10 cellular contexts compared by ENCODE assay signal in genomic region chr22:49951678-49951985, GRCh38. TPM values are rescaled to one million over a fixed set of nuclear protein-coding genes. Genes with fewer than 3 reads are reported as not detected.
DNase-seq lines count a peak whose midpoint lies in the region; ATAC-seq, FAIRE-seq and TF ChIP-seq lines count a peak whose summit lies in the region.
"Had no signal": no experiment of that assay in that cellular context is flagged by ENCODE, and none has a peak within 500 bp of the region (broad histone marks: within the 10 kb centered on the region; RNA-seq: fewer than 3 reads in every experiment).

No MANE protein-coding gene starts in this region.

- DNase-seq in AG04450 (ENCODE audit: low read depth, low spot score) (no peak), RWPE1 (ENCODE audit: low spot score) (no peak), keratinocyte (ENCODE audit: low read depth, low spot score) (no peak), NCI-H146 treated with DMSO at 0.1 percent for 48 hours (lab: John Stamatoyannopoulos, UW; ENCODE audit: unreplicated experiment) (no peak), NCI-H748 (lab: John Stamatoyannopoulos, UW; ENCODE audit: unreplicated experiment) (no peak)
- DNase-seq: effector memory CD8-positive, alpha-beta T cell; NCI-H1048 had no signal

- ATAC-seq in HG02852 (IDR thresholded peaks at IDR 0.05; ENCODE audit: unreplicated experiment) (no peak), GM18858 (IDR thresholded peaks at IDR 0.05; ENCODE audit: unreplicated experiment) (no peak)
- ATAC-seq: effector memory CD8-positive, alpha-beta T cell had no signal

- H3K9me3 ChIP-seq in AG04450 (ENCODE audit: control insufficient read depth, insufficient read depth, low read length) = no peaks in the 10 kb centered on the region; the same call in 1 of the 2 replicates
- no peaks in the 10 kb centered on the region for H3K9me3 ChIP-seq in keratinocyte (ENCODE audit: control insufficient read depth, low read depth, low read length)
- H3K9me3 ChIP-seq in skeletal muscle satellite cell (replicated peaks; ENCODE audit: low read length) = no peaks in the 10 kb centered on the region

- CTCF ChIA-PET in AG04450 (lab: Charles Lee) = interaction anchor here (1.4 to 1.8 kb wide), 2 partner anchors 21 to 79 kb away, joined by 4 to 6 read pairs; no protein-coding TSS in a partner anchor
- CTCF ChIA-PET in RWPE1 (lab: Yijun Ruan, JAX) = interaction anchor here (0.6 to 1.4 kb wide), 4 partner anchors 10 to 80 kb away, joined by 3 read pairs; no protein-coding TSS in a partner anchor

- H3K4me3 ChIP-seq in AG04450 (ENCODE audit: low read depth, low read length) (no peak overlapping the region), keratinocyte (ENCODE audit: control insufficient read depth in 2 of 3, extremely low read depth in 1 of 3, insufficient read depth in 2 of 3, low read depth in 1 of 3, low read length in 3 of 3) (no peak overlapping the region), skeletal muscle satellite cell (ENCODE audit: low read length) (no peak overlapping the region)

- H3K27ac ChIP-seq in AG04450 (ENCODE audit: low read depth, low read length) = peak overlapping the region; percentile 87
- H3K27ac ChIP-seq in RWPE1 = peak overlapping the region; percentile 92
- peak overlapping the region; percentile 69 for H3K27ac ChIP-seq in keratinocyte (ENCODE audit: control insufficient read depth, insufficient read depth, low read length)

- peaks cover 34% of the 10 kb centered on the region for H3K4me1 ChIP-seq in keratinocyte (ENCODE audit: control insufficient read depth, extremely low read depth, insufficient read depth, low read length)
- peaks cover 18% of the 10 kb centered on the region for H3K4me1 ChIP-seq in skeletal muscle satellite cell (ENCODE audit: control insufficient read depth, insufficient read depth, low read length)

- H3K9ac ChIP-seq in keratinocyte (ENCODE audit: control insufficient read depth, extremely low read depth, insufficient read depth, low read length) = peak overlapping the region; percentile 72
- H3K9ac ChIP-seq in skeletal muscle satellite cell (ENCODE audit: low read depth, low read length) = peak overlapping the region; percentile 33

- H4K20me1 ChIP-seq in keratinocyte (ENCODE audit: control insufficient read depth, extremely low read depth, insufficient read depth, low read length) = no peaks in the 10 kb centered on the region

- H3K27me3 ChIP-seq in AG04450 (ENCODE audit: control insufficient read depth, insufficient read depth, low read length) (no peaks in the 10 kb centered on the region), keratinocyte (ENCODE audit: control insufficient read depth, extremely low read depth, insufficient read depth, low read length) (no peaks in the 10 kb centered on the region), skeletal muscle satellite cell (ENCODE audit: control insufficient read depth, insufficient read depth, low read length) (no peaks in the 10 kb centered on the region)

- no peaks in the 10 kb centered on the region for H3K9me1 ChIP-seq in keratinocyte (ENCODE audit: control insufficient read depth, extremely low read depth, insufficient read depth, low read length)

- FAIRE-seq in keratinocyte (lab: Jason Lieb, UNC) = no peak

- H2AFZ ChIP-seq in keratinocyte (ENCODE audit: control insufficient read depth, low read length) = peak overlapping the region; percentile 8

- peak overlapping the region; percentile 35 for H3K4me2 ChIP-seq in keratinocyte (ENCODE audit: control insufficient read depth, extremely low read depth, insufficient read depth, low read depth, low read length)
- no peak overlapping the region for H3K4me2 ChIP-seq in skeletal muscle satellite cell (ENCODE audit: low read length)

- dilution Hi-C loops in keratinocyte (cut with MboI; ENCODE audit: extremely low pct_ligation_motif_present, low sequenced_read_pairs) = no loop called here

- TF ChIP-seq CTCF in AG04450 (IDR thresholded peaks at IDR 0.05; ENCODE audit: low read depth, low read length) (no peak), RWPE1 (conservative IDR thresholded peaks at IDR 0.05; ENCODE audit: low read depth) (no peak), keratinocyte (optimal IDR thresholded peaks at IDR 0.05 in 1 of 3, IDR thresholded peaks at IDR 0.05 in 1 of 3, conservative IDR thresholded peaks at IDR 0.05 in 1 of 3; ENCODE audit: extremely low read depth in 1 of 3, insufficient read depth in 2 of 3, low read length in 3 of 3) (no peak)

- POLR2A ChIA-PET in AG04450 (lab: Yijun Ruan, JAX) = interaction anchor here (0.6 to 1.9 kb wide), 4 partner anchors 10 to 256 kb away, joined by 3 to 18 read pairs (median 10); partner anchors contain the start of gene PIM3
- POLR2A ChIA-PET in RWPE1 (lab: Yijun Ruan, JAX; ENCODE audit: low non-redundant PET) = interaction anchor here (1.2 to 1.8 kb wide), 3 partner anchors 8 to 16 kb away, joined by 3 to 10 read pairs (median 5); no protein-coding TSS in a partner anchor

- no peaks in the 10 kb centered on the region for H3K79me2 ChIP-seq in keratinocyte (ENCODE audit: control insufficient read depth, insufficient read depth, low read length)

- H3K36me3 ChIP-seq in keratinocyte (ENCODE audit: control insufficient read depth in 2 of 2, extremely low read depth in 1 of 2, insufficient read depth in 2 of 2, low read length in 2 of 2) (no peaks in the 10 kb centered on the region), skeletal muscle satellite cell (ENCODE audit: insufficient read depth, low read length) (no peaks in the 10 kb centered on the region)

RNA-seq across cellular contexts. Expression of gene PIM3, which starts 8.9 kb away (rescaled TPM):
- polyA plus RNA-seq in AG04450 (2011; rRNA removed) (6.1 and 8.2 TPM in 2 replicates), keratinocyte (3.4 to 6.5 TPM (median 4.8 TPM) in 3 replicates)
- polyA minus RNA-seq in AG04450 (2011; rRNA and poly(A)+ RNA removed) = 3.2 and 4.1 TPM in 2 replicates
- polyA plus RNA-seq in keratinocyte (2011; ENCODE audit: low read depth) = 3.3 TPM
- 2.7 and 6.4 TPM in 2 replicates for polyA plus RNA-seq in keratinocyte (2011; cell fraction: cytosol; rRNA removed)
- polyA plus RNA-seq in keratinocyte (2011; cell fraction: nucleus; rRNA removed) = 8.9 and 11.7 TPM in 2 replicates
- polyA plus RNA-seq in keratinocyte (2012; ENCODE audit: low replicate concordance) = 7.8 and 20.0 TPM in 2 replicates
- 1.6 to 4.4 TPM (median 2.3 TPM) in 3 replicates for polyA minus RNA-seq in keratinocyte
- 10.7 TPM for polyA minus RNA-seq in keratinocyte (2011; cell fraction: cytosol; rRNA and poly(A)+ RNA removed)
- 5.5 and 8.2 TPM in 2 replicates for polyA minus RNA-seq in keratinocyte (2011; cell fraction: nucleus; rRNA and poly(A)+ RNA removed)
- total RNA-seq in skeletal muscle satellite cell (2012; rRNA removed) = 18.3 and 25.6 TPM in 2 replicates

RNA-seq across cellular contexts. Expression of gene CRELD2, which starts 33.2 kb away (rescaled TPM):
- 31.6 and 35.4 TPM in 2 replicates for polyA plus RNA-seq in AG04450 (2011; rRNA removed)
- polyA minus RNA-seq in AG04450 (2011; rRNA and poly(A)+ RNA removed) = 8.3 and 8.9 TPM in 2 replicates
- 26.0 to 51.4 TPM (median 33.5 TPM) in 3 replicates for polyA plus RNA-seq in keratinocyte
- polyA plus RNA-seq in keratinocyte (2011; ENCODE audit: low read depth) = 30.5 TPM
- polyA plus RNA-seq in keratinocyte (2011; cell fraction: cytosol; rRNA removed) = 17.8 and 33.2 TPM in 2 replicates
- 58.9 and 65.6 TPM in 2 replicates for polyA plus RNA-seq in keratinocyte (2011; cell fraction: nucleus; rRNA removed)
- polyA plus RNA-seq in keratinocyte (2012; ENCODE audit: low replicate concordance) = 18.0 and 48.4 TPM in 2 replicates
- polyA minus RNA-seq in keratinocyte = 8.8 to 16.5 TPM (median 10.5 TPM) in 3 replicates
- polyA minus RNA-seq in keratinocyte (2011; cell fraction: cytosol; rRNA and poly(A)+ RNA removed) = 21.9 TPM
- 8.8 and 10.9 TPM in 2 replicates for polyA minus RNA-seq in keratinocyte (2011; cell fraction: nucleus; rRNA and poly(A)+ RNA removed)
- total RNA-seq in skeletal muscle satellite cell (2012; rRNA removed) = 72.2 and 86.1 TPM in 2 replicates

RNA-seq across cellular contexts. Expression of gene ALG12, which starts 33.4 kb away (rescaled TPM):
- polyA plus RNA-seq in AG04450 (2011; rRNA removed) (5.4 and 5.6 TPM in 2 replicates), keratinocyte (6.3 to 9.0 TPM (median 7.1 TPM) in 3 replicates)
- 5.6 and 6.8 TPM in 2 replicates for polyA minus RNA-seq in AG04450 (2011; rRNA and poly(A)+ RNA removed)
- polyA plus RNA-seq in keratinocyte (2011; ENCODE audit: low read depth) = 3.2 TPM
- polyA plus RNA-seq in keratinocyte (2011; cell fraction: cytosol; rRNA removed) = 3.0 and 6.0 TPM in 2 replicates
- 10.5 and 14.2 TPM in 2 replicates for polyA plus RNA-seq in keratinocyte (2011; cell fraction: nucleus; rRNA removed)
- polyA plus RNA-seq in keratinocyte (2012; ENCODE audit: low replicate concordance) = 5.7 and 10.1 TPM in 2 replicates
- 3.4 to 13.9 TPM (median 4.5 TPM) in 3 replicates for polyA minus RNA-seq in keratinocyte
- polyA minus RNA-seq in keratinocyte (2011; cell fraction: cytosol; rRNA and poly(A)+ RNA removed) = 12.5 TPM
- polyA minus RNA-seq in keratinocyte (2011; cell fraction: nucleus; rRNA and poly(A)+ RNA removed) = 6.2 and 6.9 TPM in 2 replicates
- total RNA-seq in skeletal muscle satellite cell (2012; rRNA removed) = 13.4 and 21.0 TPM in 2 replicates
